9 cellular contexts compared by ENCODE assay signal in the genomic region with DNA sequence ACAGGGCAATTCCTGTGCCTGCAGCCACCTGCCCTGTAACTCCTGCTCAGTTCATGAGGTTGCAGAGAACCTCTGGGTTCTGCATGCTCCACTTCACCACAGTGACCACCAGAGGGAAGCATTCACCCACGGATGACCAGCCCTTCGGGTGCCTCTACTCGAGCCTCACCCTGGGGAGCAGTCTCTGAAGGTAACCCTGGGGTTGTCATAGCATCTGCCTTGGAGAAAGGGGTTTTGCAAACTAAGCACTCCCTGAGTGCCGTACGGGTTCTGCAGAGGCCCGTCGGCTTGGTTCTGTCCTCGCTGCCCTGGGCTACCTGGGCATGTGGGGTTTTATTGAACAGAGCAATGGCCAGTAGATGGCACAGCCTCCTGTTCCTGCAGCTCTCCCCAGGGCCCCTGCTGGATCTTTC. TPM values are rescaled to one million over a fixed set of nuclear protein-coding genes. Genes with fewer than 3 reads are reported as not detected.
DNase-seq lines count a peak whose midpoint lies in the region; ATAC-seq and TF ChIP-seq lines count a peak whose summit lies in the region.
"Had no signal": no experiment of that assay in that cellular context is flagged by ENCODE, and none has a peak within 500 bp of the region (broad histone marks: within the 10 kb centered on the region; RNA-seq: fewer than 3 reads in every experiment).

No MANE protein-coding gene starts in this region.

- H3K4me1 Mint-ChIP-seq in CD4-positive, alpha-beta memory T cell: no peaks in the 10 kb centered on the region
- H3K4me1 Mint-ChIP-seq: IgD-negative memory B cell had no signal

- no peak overlapping the region for H2AFZ ChIP-seq in KMS-11 (ENCODE audit: low read depth)

- H3K36me3 Mint-ChIP-seq in CD4-positive, alpha-beta memory T cell: no peaks in the 10 kb centered on the region
- H3K36me3 Mint-ChIP-seq in activated naive CD4-positive, alpha-beta T cell treated with anti-CD3 and anti-CD28 coated beads, Interleukin-2, amount 50 U/mL, for 72 hours: no peaks in the 10 kb centered on the region
- H3K36me3 Mint-ChIP-seq: IgD-negative memory B cell had no signal

- CTCF ChIA-PET in CD4-positive, alpha-beta memory T cell (lab: Charles Lee; ENCODE audit: partially characterized antibody): interaction anchor here (0.8 to 1.1 kb wide), 2 partner anchors 48 to 210 kb away, joined by 3 to 5 read pairs; no protein-coding TSS in a partner anchor

- TF ChIP-seq POLR2A in gastrocnemius medialis (IDR thresholded peaks at IDR 0.05): no peak

- H3K79me2 ChIP-seq in KMS-11 (ENCODE audit: insufficient read depth, low read depth): no peaks in the 10 kb centered on the region

- no peak overlapping the region for H3K4me2 ChIP-seq in KMS-11

- TF ChIP-seq CTCF in KMS-11 (conservative IDR thresholded peaks at IDR 0.05; ENCODE audit: low read depth, low read length): peak; percentile 69
- TF ChIP-seq CTCF in gastrocnemius medialis (IDR thresholded peaks at IDR 0.05 in 4 of 5, conservative IDR thresholded peaks at IDR 0.05 in 1 of 5): peak in 4 of 5 experiments; percentile 17 to 55 (median 42)

- no peak overlapping the region for H3K4me3 ChIP-seq in CD4-positive, alpha-beta memory T cell (ENCODE audit: low read length in 2 of 2)
- H3K4me3 ChIP-seq in KMS-11 (IDR thresholded peaks at IDR 0.05; ENCODE audit: insufficient read depth, low read depth, low read length): no peak overlapping the region
- H3K4me3 ChIP-seq in gastrocnemius medialis: no peak overlapping the region

- no peaks in the 10 kb centered on the region for H4K20me1 ChIP-seq in KMS-11 (ENCODE audit: insufficient read depth)

- peak; percentile 47 to 65 (median 61) for DNase-seq in CD4-positive, alpha-beta memory T cell
- peak; percentile 15 for DNase-seq in SKM-1 (lab: John Stamatoyannopoulos, UW; ENCODE audit: unreplicated experiment)
- DNase-seq in activated naive CD4-positive, alpha-beta T cell treated with anti-CD3 and anti-CD28 coated beads, Interleukin-2, amount 50 U/mL, for 72 hours (ENCODE audit: low spot score in 2 of 2): peak in 1 of 2 donors; percentile 63
- peak; percentile 52 for DNase-seq in left cardiac atrium
- DNase-seq in gastrocnemius medialis: no peak

- no peaks in the 10 kb centered on the region for H3K36me3 ChIP-seq in CD4-positive, alpha-beta memory T cell (ENCODE audit: insufficient read depth, low read length)
- H3K36me3 ChIP-seq in KMS-11 (ENCODE audit: insufficient read depth) (no peaks in the 10 kb centered on the region), gastrocnemius medialis (no peaks in the 10 kb centered on the region)

- peaks cover 0 to 3% (median 0%) of the 10 kb centered on the region in 8 donors for H3K9me3 Mint-ChIP-seq in CD4-positive, alpha-beta memory T cell
- H3K9me3 Mint-ChIP-seq in activated naive CD4-positive, alpha-beta T cell treated with anti-CD3 and anti-CD28 coated beads, Interleukin-2, amount 50 U/mL, for 72 hours: no peaks in the 10 kb centered on the region

- no peak overlapping the region for H3K9ac ChIP-seq in KMS-11

- peaks cover 9 to 11% of the 10 kb centered on the region in 2 donors for H3K27me3 Mint-ChIP-seq in CD4-positive, alpha-beta memory T cell
- H3K27me3 Mint-ChIP-seq: IgD-negative memory B cell had no signal

- ATAC-seq in GM19452 (IDR thresholded peaks at IDR 0.05; ENCODE audit: unreplicated experiment): peak; percentile 67
- peak; percentile 91 to 92 for ATAC-seq in activated naive CD4-positive, alpha-beta T cell treated with anti-CD3 and anti-CD28 coated beads, Interleukin-2, amount 50 U/mL, for 72 hours
- ATAC-seq in left cardiac atrium: peak; percentile 80 to 85
- ATAC-seq in gastrocnemius medialis: no peak
- no peak for ATAC-seq in HG03108 (IDR thresholded peaks at IDR 0.05; ENCODE audit: unreplicated experiment)

- POLR2A ChIA-PET in CD4-positive, alpha-beta memory T cell (lab: Charles Lee; ENCODE audit: partially characterized antibody): no interaction called here

- H3K27ac Mint-ChIP-seq in CD4-positive, alpha-beta memory T cell: no peak overlapping the region
- no peak overlapping the region for H3K27ac Mint-ChIP-seq in activated naive CD4-positive, alpha-beta T cell treated with anti-CD3 and anti-CD28 coated beads, Interleukin-2, amount 50 U/mL, for 72 hours
- H3K27ac Mint-ChIP-seq: IgD-negative memory B cell had no signal

- H3K4me1 ChIP-seq in CD4-positive, alpha-beta memory T cell (ENCODE audit: insufficient read depth, low read length): no peaks in the 10 kb centered on the region
- H3K4me1 ChIP-seq in KMS-11 (ENCODE audit: low read depth, poor library complexity, severe bottlenecking) (peaks cover 5% of the 10 kb centered on the region), gastrocnemius medialis (no peaks in the 10 kb centered on the region)

- no peaks in the 10 kb centered on the region for H3K9me3 ChIP-seq in CD4-positive, alpha-beta memory T cell (ENCODE audit: control insufficient read depth in 1 of 2, low read length in 2 of 2)
- H3K9me3 ChIP-seq in gastrocnemius medialis: no peaks in the 10 kb centered on the region

- in situ Hi-C loops in gastrocnemius medialis (cut with MboI; ENCODE audit: low sequenced_read_pairs in 4 of 4): loop anchor here in 1 of 4 donors (25.0 kb wide), 1 partner anchor 102 kb away; no protein-coding TSS in a partner anchor

- no peaks in the 10 kb centered on the region for H3K27me3 ChIP-seq in CD4-positive, alpha-beta memory T cell (ENCODE audit: insufficient read depth, low read length)
- H3K27me3 ChIP-seq in KMS-11 (ENCODE audit: insufficient read depth, low read depth): no peaks in the 10 kb centered on the region
- no peaks in the 10 kb centered on the region for H3K27me3 ChIP-seq in gastrocnemius medialis

- no peak overlapping the region for H3K4me3 Mint-ChIP-seq in CD4-positive, alpha-beta memory T cell
- H3K4me3 Mint-ChIP-seq: IgD-negative memory B cell had no signal

- intact Hi-C loops in CD4-positive, alpha-beta memory T cell (cut with micrococcal nuclease): loop anchor here (1.0 to 2.0 kb wide), 3 partner anchors 47 to 275 kb away; no protein-coding TSS in a partner anchor
- intact Hi-C loops in left cardiac atrium (cut with DNase I): loop anchor here in 1 of 2 donors (5.0 kb wide), 1 partner anchor 108 kb away; no protein-coding TSS in a partner anchor
- intact Hi-C loops in gastrocnemius medialis (cut with DNase I; ENCODE audit: low total_unique reads): no loop called here

- no peak overlapping the region for H3K27ac ChIP-seq in CD4-positive, alpha-beta memory T cell (ENCODE audit: low read depth, low read length)
- H3K27ac ChIP-seq in KMS-11 (no peak overlapping the region), gastrocnemius medialis (no peak overlapping the region)

RNA-seq across cellular contexts. Expression of gene CST5, which starts 10.2 kb away (rescaled TPM):
- total RNA-seq in CD4-positive, alpha-beta memory T cell: not detected
- polyA plus RNA-seq in CD4-positive, alpha-beta memory T cell: not detected
- total RNA-seq in activated naive CD4-positive, alpha-beta T cell treated with anti-CD3 and anti-CD28 coated beads, Interleukin-2, amount 50 U/mL, for 72 hours: not detected
- total RNA-seq in left cardiac atrium: not detected
- total RNA-seq in gastrocnemius medialis: not detected
- polyA plus RNA-seq: IgD-negative memory B cell had no signal

Comparison
In these comparisons a context has a peak if more than half of its experiments do, and no peak if none do; other contexts are left out.
1. DNase-seq: peak in CD4-positive, alpha-beta memory T cell (5 of 5), SKM-1 (single experiment) and left cardiac atrium (single experiment); none in gastrocnemius medialis (0 of 2).
2. ATAC-seq: peak in GM19452 (single experiment), activated naive CD4-positive, alpha-beta T cell treated with anti-CD3 and anti-CD28 coated beads, Interleukin-2, amount 50 U/mL, for 72 hours (2 of 2) and left cardiac atrium (2 of 2); none in gastrocnemius medialis (0 of 2) and HG03108 (single experiment).